ENCODE assay signal across 12 cellular contexts in the genomic region with DNA sequence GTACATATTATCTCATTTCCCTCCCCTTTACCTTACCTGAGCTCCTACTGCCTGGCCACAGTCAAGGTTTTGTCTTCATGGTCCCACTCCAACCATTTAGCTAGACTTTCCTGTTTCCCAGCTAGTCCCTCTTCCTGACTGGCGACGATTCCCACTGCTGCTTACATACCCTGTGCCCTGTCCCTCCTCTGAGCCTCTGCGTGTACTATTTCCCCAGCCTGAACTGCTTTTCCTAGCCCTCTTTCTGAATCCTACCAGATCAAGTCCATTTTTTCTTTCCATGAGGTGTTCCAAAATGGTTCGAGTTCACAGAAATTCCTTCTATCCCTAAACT. TPM values are rescaled to one million over a fixed set of nuclear protein-coding genes. Genes with fewer than 3 reads are reported as not detected.
DNase-seq lines count a peak whose midpoint lies in the region; ATAC-seq, FAIRE-seq and TF ChIP-seq lines count a peak whose summit lies in the region.
"Had no signal": no experiment of that assay in that cellular context is flagged by ENCODE, and none has a peak within 500 bp of the region (broad histone marks: within the 10 kb centered on the region; RNA-seq: fewer than 3 reads in every experiment).

No MANE protein-coding gene starts in this region.

- H3K9me3 ChIP-seq in HEK293 (ENCODE audit: control insufficient read depth, insufficient read depth, low read depth, low read length) (no peaks in the 10 kb centered on the region), keratinocyte (ENCODE audit: control insufficient read depth, low read depth, low read length) (no peaks in the 10 kb centered on the region), smooth muscle cell (replicated peaks; ENCODE audit: low read depth) (no peaks in the 10 kb centered on the region)

- ATAC-seq in activated T-helper 17 cell treated with anti-CD3 and anti-CD28 coated beads, Interleukin-2, amount 50 U/mL, for 72 hours (replicated peaks): no peak
- no peak for ATAC-seq in stimulated activated naive CD8-positive, alpha-beta T cell treated with anti-CD3 and anti-CD28 coated beads, Interleukin-15, amount 100 ng/mL, for 72 hours

- H3K4me1 Mint-ChIP-seq in activated T-helper 17 cell treated with anti-CD3 and anti-CD28 coated beads, Interleukin-2, amount 50 U/mL, for 72 hours: peaks cover 11% of the 10 kb centered on the region
- H3K4me1 Mint-ChIP-seq in stimulated activated naive CD8-positive, alpha-beta T cell treated with anti-CD3 and anti-CD28 coated beads, Interleukin-15, amount 100 ng/mL, for 72 hours: peaks cover 18% of the 10 kb centered on the region
- H3K4me1 Mint-ChIP-seq: IgD-negative memory B cell had no signal

- peaks cover 4% of the 10 kb centered on the region for H3K27me3 Mint-ChIP-seq in activated T-helper 17 cell treated with anti-CD3 and anti-CD28 coated beads, Interleukin-2, amount 50 U/mL, for 72 hours
- H3K27me3 Mint-ChIP-seq in stimulated activated naive CD8-positive, alpha-beta T cell treated with anti-CD3 and anti-CD28 coated beads, Interleukin-15, amount 100 ng/mL, for 72 hours: no peaks in the 10 kb centered on the region
- H3K27me3 Mint-ChIP-seq: IgD-negative memory B cell had no signal

- 59% methylated on average over 4 of the region's 4 CpGs for WGBS in smooth muscle cell (ENCODE audit: low lambda C conversion rate)

- peak overlapping the region; percentile 9 for H3K27ac Mint-ChIP-seq in activated T-helper 17 cell treated with anti-CD3 and anti-CD28 coated beads, Interleukin-2, amount 50 U/mL, for 72 hours
- H3K27ac Mint-ChIP-seq in stimulated activated naive CD8-positive, alpha-beta T cell treated with anti-CD3 and anti-CD28 coated beads, Interleukin-15, amount 100 ng/mL, for 72 hours: no peak overlapping the region
- H3K27ac Mint-ChIP-seq: activated naive CD4-positive, alpha-beta T cell treated with anti-CD3 and anti-CD28 coated beads for 36 hours; IgD-negative memory B cell had no signal

- H3K79me2 ChIP-seq in keratinocyte (ENCODE audit: control insufficient read depth, insufficient read depth, low read length) (peaks cover 8% of the 10 kb centered on the region), smooth muscle cell (ENCODE audit: low read depth) (peaks cover 5% of the 10 kb centered on the region)

- H3K9me3 Mint-ChIP-seq in activated T-helper 17 cell treated with anti-CD3 and anti-CD28 coated beads, Interleukin-2, amount 50 U/mL, for 72 hours: peaks cover 5% of the 10 kb centered on the region
- H3K9me3 Mint-ChIP-seq in stimulated activated naive CD8-positive, alpha-beta T cell treated with anti-CD3 and anti-CD28 coated beads, Interleukin-15, amount 100 ng/mL, for 72 hours: no peaks in the 10 kb centered on the region
- H3K9me3 Mint-ChIP-seq: activated naive CD4-positive, alpha-beta T cell treated with anti-CD3 and anti-CD28 coated beads for 36 hours had no signal

- POLR2A ChIA-PET in HEK293 (lab: Yijun Ruan, JAX): interaction anchor here (1.0 to 3.3 kb wide), 2 partner anchors 21 to 32 kb away, joined by 4 to 18 read pairs; partner anchors contain the start of gene STX3

- H3K9me1 ChIP-seq in keratinocyte (ENCODE audit: control insufficient read depth, extremely low read depth, insufficient read depth, low read length): no peaks in the 10 kb centered on the region

- H3K27ac ChIP-seq in HEK293 (ENCODE audit: extremely low read depth, low read depth, low read length): no peak overlapping the region
- no peak overlapping the region for H3K27ac ChIP-seq in keratinocyte (ENCODE audit: control insufficient read depth, insufficient read depth, low read length)
- H3K27ac ChIP-seq in smooth muscle cell (ENCODE audit: low read depth): peak overlapping the region; percentile 93

- peak overlapping the region; percentile 2 for H3K4me2 ChIP-seq in keratinocyte (ENCODE audit: control insufficient read depth, extremely low read depth, insufficient read depth, low read depth, low read length)
- peak overlapping the region; percentile 51 for H3K4me2 ChIP-seq in smooth muscle cell

- no peaks in the 10 kb centered on the region for H3K4me1 ChIP-seq in HEK293 (ENCODE audit: control insufficient read depth, insufficient read depth, low read length)
- H3K4me1 ChIP-seq in keratinocyte (ENCODE audit: control insufficient read depth, extremely low read depth, insufficient read depth, low read length): peaks cover 18% of the 10 kb centered on the region
- peaks cover 11% of the 10 kb centered on the region for H3K4me1 ChIP-seq in smooth muscle cell (ENCODE audit: low read depth)

- H3K9ac ChIP-seq in keratinocyte (ENCODE audit: control insufficient read depth, extremely low read depth, insufficient read depth, low read length) (no peak overlapping the region), smooth muscle cell (ENCODE audit: low read depth) (peak overlapping the region; percentile 66)

- peaks cover 13% of the 10 kb centered on the region for H3F3A ChIP-seq in smooth muscle cell (ENCODE audit: low read depth)

- H3K27me3 ChIP-seq in keratinocyte (ENCODE audit: control insufficient read depth, extremely low read depth, insufficient read depth, low read length): no peaks in the 10 kb centered on the region
- H3K27me3 ChIP-seq in smooth muscle cell (ENCODE audit: low read depth): no peaks in the 10 kb centered on the region

- H3K36me3 ChIP-seq in HEK293 (ENCODE audit: control insufficient read depth in 2 of 2, insufficient read depth in 1 of 2, low read length in 2 of 2) (peaks cover 0 to 57% of the 10 kb centered on the region in 2 experiments; a peak in 1 of 3 replicates), keratinocyte (ENCODE audit: control insufficient read depth in 2 of 2, extremely low read depth in 1 of 2, insufficient read depth in 2 of 2, low read length in 2 of 2) (peaks cover 11 to 32% of the 10 kb centered on the region in 2 experiments), smooth muscle cell (ENCODE audit: low read depth) (no peaks in the 10 kb centered on the region)

- no peak overlapping the region for H3K4me3 Mint-ChIP-seq in activated T-helper 17 cell treated with anti-CD3 and anti-CD28 coated beads, Interleukin-2, amount 50 U/mL, for 72 hours
- H3K4me3 Mint-ChIP-seq in stimulated activated naive CD8-positive, alpha-beta T cell treated with anti-CD3 and anti-CD28 coated beads, Interleukin-15, amount 100 ng/mL, for 72 hours: no peak overlapping the region
- H3K4me3 Mint-ChIP-seq: activated naive CD4-positive, alpha-beta T cell treated with anti-CD3 and anti-CD28 coated beads for 36 hours; IgD-negative memory B cell had no signal

- no peak for DNase-seq in keratinocyte (ENCODE audit: low read depth, low spot score)
- no peak for DNase-seq in smooth muscle cell (lab: John Stamatoyannopoulos, UW; ENCODE audit: unreplicated experiment)
- DNase-seq in ureter (ENCODE audit: low spot score): no peak
- no peak for DNase-seq in NCI-H146 (lab: John Stamatoyannopoulos, UW)
- DNase-seq in stimulated activated naive CD8-positive, alpha-beta T cell treated with anti-CD3 and anti-CD28 coated beads, Interleukin-15, amount 100 ng/mL, for 72 hours: no peak
- DNase-seq: activated naive CD4-positive, alpha-beta T cell treated with anti-CD3 and anti-CD28 coated beads for 36 hours; NCI-H524 treated with DMSO at 0.1 percent for 48 hours had no signal

- peaks cover 21% of the 10 kb centered on the region for H3K36me3 Mint-ChIP-seq in activated T-helper 17 cell treated with anti-CD3 and anti-CD28 coated beads, Interleukin-2, amount 50 U/mL, for 72 hours (ENCODE audit: low read depth)

- no peak for TF ChIP-seq CTCF in HEK293 (tag by site-specific recombination; IDR thresholded peaks at IDR 0.05)
- TF ChIP-seq CTCF in keratinocyte (optimal IDR thresholded peaks at IDR 0.05 in 1 of 3, IDR thresholded peaks at IDR 0.05 in 1 of 3, conservative IDR thresholded peaks at IDR 0.05 in 1 of 3; ENCODE audit: extremely low read depth in 1 of 3, insufficient read depth in 2 of 3, low read length in 3 of 3): no peak
- TF ChIP-seq CTCF in smooth muscle cell (IDR thresholded peaks at IDR 0.05; ENCODE audit: borderline replicate concordance, insufficient read depth, poor library complexity, severe bottlenecking): no peak

- dilution Hi-C loops in keratinocyte (cut with MboI; ENCODE audit: extremely low pct_ligation_motif_present, low sequenced_read_pairs): no loop called here

- H3K4me3 ChIP-seq in HEK293 (ENCODE audit: low read depth, low read length): no peak overlapping the region
- H3K4me3 ChIP-seq in keratinocyte (ENCODE audit: control insufficient read depth in 2 of 3, extremely low read depth in 1 of 3, insufficient read depth in 2 of 3, low read depth in 1 of 3, low read length in 3 of 3): no peak overlapping the region
- no peak overlapping the region for H3K4me3 ChIP-seq in smooth muscle cell

- CTCF ChIA-PET in HEK293 (lab: Yijun Ruan, JAX): interaction anchor here (1.5 to 1.9 kb wide), 2 partner anchors 15 to 33 kb away, joined by 9 to 10 read pairs; partner anchors contain the start of gene STX3

- FAIRE-seq in keratinocyte (lab: Jason Lieb, UNC): no peak

- H2AFZ ChIP-seq in keratinocyte (ENCODE audit: control insufficient read depth, low read length) (no peak overlapping the region), smooth muscle cell (ENCODE audit: low read depth) (peak overlapping the region; percentile 7)

- peaks cover 3% of the 10 kb centered on the region for H4K20me1 ChIP-seq in keratinocyte (ENCODE audit: control insufficient read depth, extremely low read depth, insufficient read depth, low read length)
- no peaks in the 10 kb centered on the region for H4K20me1 ChIP-seq in smooth muscle cell (ENCODE audit: low read depth)

RNA-seq across cellular contexts. Expression of gene MRPL16, which starts 23.4 kb away (rescaled TPM):
- 10 to 100 TPM; 51.2 to 92.8 TPM for total RNA-seq in activated T-helper 17 cell treated with anti-CD3 and anti-CD28 coated beads, Interleukin-2, amount 50 U/mL, for 72 hours
- polyA plus RNA-seq in keratinocyte (32.4 to 85.5 TPM (median 72.1 TPM) in 3 replicates), smooth muscle cell (45.7 and 48.9 TPM in 2 replicates)
- 17.5 TPM for polyA plus RNA-seq in keratinocyte (2011; ENCODE audit: low read depth)
- polyA plus RNA-seq in keratinocyte (2011; cell fraction: cytosol; rRNA removed): 77.8 and 78.6 TPM in 2 replicates
- 62.9 and 65.1 TPM in 2 replicates for polyA plus RNA-seq in keratinocyte (2011; cell fraction: nucleus; rRNA removed)
- 20.2 and 55.7 TPM in 2 replicates for polyA plus RNA-seq in keratinocyte (2012; ENCODE audit: low replicate concordance)
- polyA minus RNA-seq in keratinocyte: 10.5 to 26.3 TPM (median 17.7 TPM) in 3 replicates
- polyA minus RNA-seq in keratinocyte (2011; cell fraction: cytosol; rRNA and poly(A)+ RNA removed): 24.9 TPM
- polyA minus RNA-seq in keratinocyte (2011; cell fraction: nucleus; rRNA and poly(A)+ RNA removed): 8.4 and 9.9 TPM in 2 replicates
- total RNA-seq in smooth muscle cell (23.7 and 32.9 TPM in 2 replicates), ureter (40.1 TPM)

RNA-seq across cellular contexts. Expression of gene STX3, which starts 32.0 kb away (rescaled TPM):
- 10 to 100 TPM in 1 of 2 donors, 1 to 10 TPM in 1; 9.5 to 12.6 TPM for total RNA-seq in activated T-helper 17 cell treated with anti-CD3 and anti-CD28 coated beads, Interleukin-2, amount 50 U/mL, for 72 hours
- polyA plus RNA-seq in keratinocyte (41.1 to 48.0 TPM (median 42.5 TPM) in 3 replicates), smooth muscle cell (24.1 and 26.6 TPM in 2 replicates)
- 219 TPM for polyA plus RNA-seq in keratinocyte (2011; ENCODE audit: low read depth)
- polyA plus RNA-seq in keratinocyte (2011; cell fraction: cytosol; rRNA removed): 39.9 and 56.1 TPM in 2 replicates
- polyA plus RNA-seq in keratinocyte (2011; cell fraction: nucleus; rRNA removed): 41.3 and 52.1 TPM in 2 replicates
- 29.6 and 54.4 TPM in 2 replicates for polyA plus RNA-seq in keratinocyte (2012; ENCODE audit: low replicate concordance)
- 12.3 to 36.2 TPM (median 26.5 TPM) in 3 replicates for polyA minus RNA-seq in keratinocyte
- polyA minus RNA-seq in keratinocyte (2011; cell fraction: cytosol; rRNA and poly(A)+ RNA removed): 25.7 TPM
- polyA minus RNA-seq in keratinocyte (2011; cell fraction: nucleus; rRNA and poly(A)+ RNA removed): 23.3 and 40.3 TPM in 2 replicates
- total RNA-seq in smooth muscle cell (41.0 and 52.2 TPM in 2 replicates), ureter (31.8 TPM)

RNA-seq across cellular contexts. Expression of gene CBLIF, which starts 58.1 kb away (rescaled TPM):
- total RNA-seq in activated T-helper 17 cell treated with anti-CD3 and anti-CD28 coated beads, Interleukin-2, amount 50 U/mL, for 72 hours: not detected
- polyA plus RNA-seq in keratinocyte (not detected in 3 replicates), smooth muscle cell (not detected in 2 replicates)
- polyA plus RNA-seq in keratinocyte (2011; ENCODE audit: low read depth): not detected
- polyA plus RNA-seq in keratinocyte (2011; cell fraction: cytosol; rRNA removed): not detected in 2 replicates
- polyA plus RNA-seq in keratinocyte (2011; cell fraction: nucleus; rRNA removed): not detected in 2 replicates
- polyA plus RNA-seq in keratinocyte (2012; ENCODE audit: low replicate concordance): not detected in 2 replicates
- polyA minus RNA-seq in keratinocyte: not detected in 3 replicates
- polyA minus RNA-seq in keratinocyte (2011; cell fraction: cytosol; rRNA and poly(A)+ RNA removed): not detected
- polyA minus RNA-seq in keratinocyte (2011; cell fraction: nucleus; rRNA and poly(A)+ RNA removed): not detected in 2 replicates
- total RNA-seq in smooth muscle cell (not detected in 2 replicates), ureter (not detected)
- total RNA-seq: activated naive CD4-positive, alpha-beta T cell treated with anti-CD3 and anti-CD28 coated beads for 36 hours; mononuclear cell; RPMI7951 had no signal
- polyA plus RNA-seq: IgD-negative memory B cell had no signal
